22 cellular contexts compared by ENCODE assay signal in genomic region chr6:48229849-48230248, GRCh38.
"Had no signal": no experiment of that assay in that cellular context is flagged by ENCODE, and none has a peak within 500 bp of the region (broad histone marks: within the 10 kb centered on the region; RNA-seq: fewer than 3 reads in every experiment).

No MANE protein-coding gene starts in this region.

- H3K27ac Mint-ChIP-seq: dendritic cell treated with granulocyte-macrophage colony-stimulating factor and Interleukin-4, amounts not matched to agents 40 ng/mL and 50 ng/mL, for 4 days; naive B cell; nephron had no signal

- H3K27me3 Mint-ChIP-seq: dendritic cell treated with granulocyte-macrophage colony-stimulating factor and Interleukin-4, amounts not matched to agents 40 ng/mL and 50 ng/mL, for 4 days; naive B cell had no signal

- H3K9me3 ChIP-seq: esophagus squamous epithelium, pancreas, psoas muscle, right atrium auricular region, thoracic aorta, transverse colon had no signal

- H3K4me1 ChIP-seq: esophagus squamous epithelium, pancreas, psoas muscle, right atrium auricular region, stomach, transverse colon had no signal

- H3K4me1 Mint-ChIP-seq: naive B cell, nephron had no signal

- H3K27ac ChIP-seq: esophagus squamous epithelium, pancreas, psoas muscle, right atrium auricular region, stomach, thoracic aorta, transverse colon had no signal

- ATAC-seq: left colon, left ventricle myocardium superior, pancreas, psoas muscle had no signal

- DNase-seq: esophagus squamous epithelium; foreskin melanocyte; head of caudate nucleus; hippocampal formation; left colon; left ventricle myocardium superior; mesendoderm; naive B cell; occipital lobe; pancreas; psoas muscle; small intestine; stimulated activated CD4-positive, alpha-beta T cell treated with anti-CD3 and anti-CD28 coated beads, Interleukin-12 subunit alpha, Interleukin-12 subunit beta, amount 100 ng/mL, for 4 hours; stimulated activated naive CD4-positive, alpha-beta T cell; stomach; substantia nigra; transverse colon had no signal

- H3K4me3 ChIP-seq: esophagus squamous epithelium, lung, pancreas, psoas muscle, right atrium auricular region, stomach, thoracic aorta, transverse colon had no signal

- H3K4me3 Mint-ChIP-seq: dendritic cell treated with granulocyte-macrophage colony-stimulating factor and Interleukin-4, amounts not matched to agents 40 ng/mL and 50 ng/mL, for 4 days; naive B cell; nephron had no signal

- H3K36me3 ChIP-seq: esophagus squamous epithelium, pancreas, right atrium auricular region, stomach, thoracic aorta, transverse colon had no signal

- H3K36me3 Mint-ChIP-seq: naive B cell had no signal

- H3K27me3 ChIP-seq: esophagus squamous epithelium, pancreas, right atrium auricular region, stomach, transverse colon had no signal
